23 cellular contexts compared by ENCODE assay signal in the genomic region with DNA sequence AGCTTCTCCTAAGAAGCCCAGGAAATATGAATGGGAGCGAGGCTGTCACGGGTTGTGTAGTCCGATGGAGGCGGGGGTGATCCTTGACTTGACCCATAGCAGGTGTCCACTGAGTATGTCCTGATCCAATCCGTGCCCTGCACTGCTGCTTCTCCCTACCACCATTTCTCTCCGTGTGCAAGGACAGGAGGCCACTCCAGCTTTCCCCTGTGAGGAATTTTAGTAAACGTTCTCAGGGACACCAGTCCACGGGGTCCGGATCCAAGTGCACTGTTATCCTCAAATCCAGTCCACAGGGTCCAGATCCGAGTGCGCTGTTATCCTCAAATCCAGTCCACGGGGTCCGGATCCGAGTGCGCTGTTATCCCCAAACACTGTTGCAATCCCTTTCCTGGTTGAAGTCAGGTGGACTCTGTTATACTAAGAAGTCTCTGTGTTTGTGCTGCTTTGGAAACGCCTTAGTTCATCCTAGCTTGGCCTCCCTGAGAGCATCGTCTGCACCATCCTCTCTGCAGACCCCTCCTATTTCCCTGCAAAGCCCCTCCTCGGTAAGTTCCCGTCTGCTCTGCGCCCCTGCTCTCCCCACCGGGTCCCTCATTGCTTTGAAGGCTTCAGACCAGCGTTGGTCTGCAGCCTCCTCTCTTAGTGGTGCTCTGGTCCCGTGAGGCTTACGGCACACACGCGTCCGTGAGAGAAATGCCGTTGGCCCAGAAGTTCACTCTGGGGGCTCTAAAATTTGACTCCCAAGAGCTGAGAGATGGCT.
"Had no signal": no experiment of that assay in that cellular context is flagged by ENCODE, and none has a peak within 500 bp of the region (broad histone marks: within the 10 kb centered on the region; RNA-seq: fewer than 3 reads in every experiment).

No MANE protein-coding gene starts in this region.

- H3K9me3 Mint-ChIP-seq: activated CD4-positive, alpha-beta T cell treated with anti-CD3 and anti-CD28 coated beads, Interleukin-2, amount 10 ng/mL, durations not matched to agents 24 days and 14 days; activated CD8-positive, alpha-beta T cell treated with anti-CD3 and anti-CD28 coated beads for 36 hours; activated naive CD4-positive, alpha-beta T cell treated with anti-CD3 and anti-CD28 coated beads for 36 hours; activated naive CD4-positive, alpha-beta T cell treated with anti-CD3 and anti-CD28 coated beads, Interleukin-2, amount 50 U/mL, for 72 hours; activated T-cell treated with anti-CD3 and anti-CD28 coated beads, Interleukin-2, amount 50 U/mL, for 4 hours; activated T-helper 1 cell treated with anti-CD3 and anti-CD28 coated beads, Interleukin-12 subunit alpha, Interleukin-12 subunit beta, Interleukin-2, Interleukin-4 antibody, amounts not matched to agents 30 ng/mL and 10 ng/mL and 1 ng/mL, durations not matched to agents 14 hours and 24 hours and 36 hours had no signal

- DNase-seq: activated CD4-positive, alpha-beta T cell treated with anti-CD3 and anti-CD28 coated beads, Interleukin-2, amount 10 ng/mL, durations not matched to agents 24 days and 14 days; activated CD4-positive, alpha-beta T cell treated with anti-CD3 and anti-CD28 coated beads, Interleukin-2, amount 50 U/mL, for 4 hours; activated CD8-positive, alpha-beta T cell treated with anti-CD3 and anti-CD28 coated beads for 36 hours; activated gamma-delta T cell treated with Interleukin-2 at 50 U/mL for 16 hours; activated naive CD4-positive, alpha-beta T cell treated with anti-CD3 and anti-CD28 coated beads for 36 hours; activated T-cell treated with anti-CD3 and anti-CD28 coated beads for 4 hours; activated T-cell treated with anti-CD3 and anti-CD28 coated beads, Interleukin-2, amount 50 U/mL, for 4 hours; adrenal gland; NCI-H1105; NCI-H1417 treated with DMSO at 0.1 percent for 48 hours; NCI-H1930; NCI-H2081 treated with DMSO at 0.1 percent for 48 hours; NCI-H226; NCI-H524 treated with DMSO at 0.1 percent for 48 hours; SHP77; SJCRH30 had no signal

- H3K27me3 Mint-ChIP-seq: activated CD4-positive, alpha-beta T cell treated with anti-CD3 and anti-CD28 coated beads, Interleukin-2, amount 10 ng/mL, durations not matched to agents 24 days and 14 days; activated CD8-positive, alpha-beta T cell treated with anti-CD3 and anti-CD28 coated beads for 36 hours had no signal

- H3K4me1 Mint-ChIP-seq: activated CD4-positive, alpha-beta T cell treated with anti-CD3 and anti-CD28 coated beads, Interleukin-2, amount 10 ng/mL, durations not matched to agents 24 days and 14 days had no signal

- H3K4me3 ChIP-seq: adrenal gland, K562, SJCRH30, SK-N-MC had no signal

- H3K4me3 Mint-ChIP-seq: activated CD4-positive, alpha-beta T cell treated with anti-CD3 and anti-CD28 coated beads, Interleukin-2, amount 10 ng/mL, durations not matched to agents 24 days and 14 days; activated CD8-positive, alpha-beta T cell treated with anti-CD3 and anti-CD28 coated beads for 36 hours; activated naive CD4-positive, alpha-beta T cell treated with anti-CD3 and anti-CD28 coated beads for 36 hours; activated T-cell treated with anti-CD3 and anti-CD28 coated beads, Interleukin-2, amount 50 U/mL, for 4 hours; activated T-helper 1 cell treated with anti-CD3 and anti-CD28 coated beads, Interleukin-12 subunit alpha, Interleukin-12 subunit beta, Interleukin-2, Interleukin-4 antibody, amounts not matched to agents 30 ng/mL and 10 ng/mL and 1 ng/mL, durations not matched to agents 14 hours and 24 hours and 36 hours; brain had no signal

- H3K36me3 Mint-ChIP-seq: activated naive CD4-positive, alpha-beta T cell treated with anti-CD3 and anti-CD28 coated beads, Interleukin-2, amount 50 U/mL, for 72 hours; brain had no signal

- FAIRE-seq: bronchial epithelial cell, K562, TTC549 had no signal

- H3K27ac Mint-ChIP-seq: activated CD4-positive, alpha-beta T cell treated with anti-CD3 and anti-CD28 coated beads, Interleukin-2, amount 10 ng/mL, durations not matched to agents 24 days and 14 days; activated CD8-positive, alpha-beta T cell treated with anti-CD3 and anti-CD28 coated beads for 36 hours; activated naive CD4-positive, alpha-beta T cell treated with anti-CD3 and anti-CD28 coated beads for 36 hours; activated naive CD4-positive, alpha-beta T cell treated with anti-CD3 and anti-CD28 coated beads, Interleukin-2, amount 50 U/mL, for 72 hours; activated T-helper 1 cell treated with anti-CD3 and anti-CD28 coated beads, Interleukin-12 subunit alpha, Interleukin-12 subunit beta, Interleukin-2, Interleukin-4 antibody, amounts not matched to agents 30 ng/mL and 10 ng/mL and 1 ng/mL, durations not matched to agents 14 hours and 24 hours and 36 hours had no signal
